ENCODE assay signal across 8 cellular contexts in the genomic region with DNA sequence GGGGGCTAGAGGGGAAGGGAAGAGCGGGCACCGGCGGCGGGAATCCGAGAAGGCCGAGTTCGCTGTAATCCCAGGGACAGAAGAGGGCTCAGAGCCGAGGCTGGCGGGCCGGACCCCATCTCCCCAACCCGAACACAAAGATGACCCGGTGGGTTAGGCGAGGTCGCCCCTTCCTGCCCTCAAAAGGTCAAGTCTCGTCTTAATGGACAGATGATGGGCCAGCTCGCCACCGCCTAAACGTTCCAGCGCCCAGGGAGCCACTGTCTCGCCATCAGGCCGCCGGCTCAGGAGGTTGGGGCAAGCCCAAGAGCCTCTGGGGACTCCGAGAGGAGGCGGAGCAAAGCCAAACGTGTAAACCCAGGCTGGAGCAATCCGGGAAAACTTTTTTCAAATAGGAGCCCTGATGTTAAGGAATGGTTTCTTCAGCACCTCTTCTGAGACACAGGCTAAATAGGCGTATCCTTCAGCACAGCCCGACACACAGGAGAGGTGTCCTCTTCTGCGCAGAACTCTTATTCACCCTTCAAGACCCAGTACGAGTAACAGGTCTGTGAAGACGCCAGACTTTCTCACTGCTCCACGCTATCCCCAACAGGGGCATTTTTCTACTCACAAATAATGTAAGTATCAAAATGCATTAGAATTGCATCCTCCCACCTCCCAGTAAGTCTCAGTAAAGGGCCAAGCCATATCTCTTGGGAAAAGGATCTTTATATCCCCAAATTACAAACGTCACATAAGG. TPM values are rescaled to one million over a fixed set of nuclear protein-coding genes. Genes with fewer than 3 reads are reported as not detected.
A peak's percentile ranks its signal among the peaks of the same experiment; 100 is the strongest.
DNase-seq lines count a peak whose midpoint lies in the region; ATAC-seq and TF ChIP-seq lines count a peak whose summit lies in the region.

No MANE protein-coding gene starts in this region.

- no peaks in the 10 kb centered on the region for H3K9me3 ChIP-seq in ovary

- TF ChIP-seq CTCF in ovary (IDR thresholded peaks at IDR 0.05) = no peak

- H3K27me3 ChIP-seq in ovary = no peaks in the 10 kb centered on the region

- TF ChIP-seq EP300 in ovary (IDR thresholded peaks at IDR 0.05) = no peak

- no peak for TF ChIP-seq POLR2A in ovary (IDR thresholded peaks at IDR 0.05)

- peak overlapping the region; percentile 39 for H3K4me3 ChIP-seq in ovary

- H3K36me3 ChIP-seq in ovary = no peaks in the 10 kb centered on the region

- DNase-seq in D341Med (ENCODE audit: low spot score) (peak; percentile 40), NCI-H748 (lab: John Stamatoyannopoulos, UW; ENCODE audit: unreplicated experiment) (peak; percentile 66), fibroblast of gingiva (ENCODE audit: low read depth) (peak; percentile 14), ovary (no peak), head of caudate nucleus (no peak), NCI-H446 treated with DMSO at 0.1 percent for 48 hours (lab: John Stamatoyannopoulos, UW) (no peak), SIG-M5 treated with dmso at 0.1 percent for 504 hours (lab: John Stamatoyannopoulos, UW; ENCODE audit: unreplicated experiment) (no peak)

- peaks cover 9% of the 10 kb centered on the region for H3K4me1 ChIP-seq in ovary (ENCODE audit: insufficient read depth)

- 17 to 22% (median 21%) methylated on average over 33 of the region's 33 CpGs for WGBS in ovary, 3 donors

- H3K27ac ChIP-seq in ovary = no peak overlapping the region

- no peak for ATAC-seq in HG03280 (IDR thresholded peaks at IDR 0.05; ENCODE audit: unreplicated experiment)

- intact Hi-C loops in ovary (cut with DNase I) = no loop called here
- intact Hi-C loops in head of caudate nucleus (cut with DNase I) = loop anchor here (10.0 kb wide), 1 partner anchor 45 kb away; a partner anchor contains a TSS

RNA-seq across cellular contexts. Expression of a gene that starts 6.3 kb away (rescaled TPM):
- total RNA-seq in ovary = not detected
- polyA plus RNA-seq in ovary = under 1 TPM in 1 of 2 donors, not detected in 1; 0.02 TPM

RNA-seq across cellular contexts. Expression of a gene that starts 49.3 kb away (rescaled TPM):
- total RNA-seq in ovary = 10 to 100 TPM in 5 of 7 donors, 1 to 10 TPM in 2; 7.2 to 14.0 (median 11.4) TPM
- 1 to 10 TPM; 6.5 to 8.2 TPM for polyA plus RNA-seq in ovary

Comparison
In these comparisons a context has a peak if more than half of its experiments do, and no peak if none do; other contexts are left out.
1. DNase-seq: peak in D341Med (single experiment), NCI-H748 (single experiment) and fibroblast of gingiva (single experiment); none in ovary (0 of 5), head of caudate nucleus (0 of 42), NCI-H446 treated with DMSO at 0.1 percent for 48 hours (single experiment) and SIG-M5 treated with dmso at 0.1 percent for 504 hours (single experiment).